9 cellular contexts compared by ENCODE assay signal in genomic region chr1:23592209-23592905, GRCh38. TPM values are rescaled to one million over a fixed set of nuclear protein-coding genes. Genes with fewer than 3 reads are reported as not detected.
DNase-seq lines count a peak whose midpoint lies in the region; ATAC-seq and TF ChIP-seq lines count a peak whose summit lies in the region.
"Had no signal": no experiment of that assay in that cellular context is flagged by ENCODE, and none has a peak within 500 bp of the region (broad histone marks: within the 10 kb centered on the region; RNA-seq: fewer than 3 reads in every experiment).

No MANE protein-coding gene starts in this region.

- peak; percentile 32 for DNase-seq in GM03348 (ENCODE audit: low spot score)
- peak; percentile 76 for DNase-seq in NCI-H1105 (lab: John Stamatoyannopoulos, UW)
- no peak for DNase-seq in activated T-helper 2 cell treated with anti-CD3 and anti-CD28 coated beads, Interferon-gamma antibody, Interleukin-2, Interleukin-4, amounts not matched to agents 10 μg/mL and 5 μg/mL and 100 μg/mL, durations not matched to agents 14 hours and 24 hours and 36 hours (ENCODE audit: low spot score)
- DNase-seq in sigmoid colon, result no peak
- DNase-seq in cardiac septum (ENCODE audit: low spot score), result no peak

- H3K4me3 ChIP-seq in sigmoid colon, result no peak overlapping the region
- H3K4me3 ChIP-seq: mucosa of descending colon had no signal

- intact Hi-C loops in activated T-helper 2 cell treated with anti-CD3 and anti-CD28 coated beads, Interferon-gamma antibody, Interleukin-2, Interleukin-4, amounts not matched to agents 10 μg/mL and 5 μg/mL and 100 μg/mL, durations not matched to agents 14 hours and 24 hours and 36 hours (cut with micrococcal nuclease), result loop anchor here (5.0 kb wide), 1 partner anchor 45 kb away; no protein-coding TSS in a partner anchor
- intact Hi-C loops in sigmoid colon (cut with DNase I), result no loop called here
- intact Hi-C loops in cardiac septum (cut with DNase I), result loop anchor here (5.0 kb wide), 1 partner anchor 40 kb away; no protein-coding TSS in a partner anchor

- no peaks in the 10 kb centered on the region for H3K36me3 ChIP-seq in sigmoid colon

- H3K9me3 ChIP-seq in sigmoid colon, result no peaks in the 10 kb centered on the region
- H3K9me3 ChIP-seq: mucosa of descending colon had no signal

- TF ChIP-seq CTCF in nephron (IDR thresholded peaks at IDR 0.05; ENCODE audit: unreplicated experiment in 3 of 3) (no peak), sigmoid colon (IDR thresholded peaks at IDR 0.05) (no peak)

- H3K36me3 Mint-ChIP-seq in activated T-helper 2 cell treated with anti-CD3 and anti-CD28 coated beads, Interferon-gamma antibody, Interleukin-2, Interleukin-4, amounts not matched to agents 10 μg/mL and 5 μg/mL and 100 μg/mL, durations not matched to agents 14 hours and 24 hours and 36 hours (ENCODE audit: low read depth), result no peaks in the 10 kb centered on the region
- H3K36me3 Mint-ChIP-seq in nephron (ENCODE audit: low read depth), result no peaks in the 10 kb centered on the region

- peak overlapping the region; percentile 95 for H3K27ac Mint-ChIP-seq in activated T-helper 2 cell treated with anti-CD3 and anti-CD28 coated beads, Interferon-gamma antibody, Interleukin-2, Interleukin-4, amounts not matched to agents 10 μg/mL and 5 μg/mL and 100 μg/mL, durations not matched to agents 14 hours and 24 hours and 36 hours
- H3K27ac Mint-ChIP-seq in nephron, result peak overlapping the region; percentile 72 to 91 (median 86)

- TF ChIP-seq POLR2A in sigmoid colon (IDR thresholded peaks at IDR 0.05), result no peak

- WGBS in sigmoid colon, 2 donors, result 63 to 84% methylated on average over 4 of the region's 4 CpGs

- H3K9me3 Mint-ChIP-seq in activated T-helper 2 cell treated with anti-CD3 and anti-CD28 coated beads, Interferon-gamma antibody, Interleukin-2, Interleukin-4, amounts not matched to agents 10 μg/mL and 5 μg/mL and 100 μg/mL, durations not matched to agents 14 hours and 24 hours and 36 hours, result no peaks in the 10 kb centered on the region
- no peaks in the 10 kb centered on the region for H3K9me3 Mint-ChIP-seq in nephron

- TF ChIP-seq EP300 in sigmoid colon (IDR thresholded peaks at IDR 0.05), result no peak

- no peaks in the 10 kb centered on the region for H3K4me1 ChIP-seq in sigmoid colon

- H3K4me3 Mint-ChIP-seq in activated T-helper 2 cell treated with anti-CD3 and anti-CD28 coated beads, Interferon-gamma antibody, Interleukin-2, Interleukin-4, amounts not matched to agents 10 μg/mL and 5 μg/mL and 100 μg/mL, durations not matched to agents 14 hours and 24 hours and 36 hours (ENCODE audit: low read depth), result peak overlapping the region; percentile 51
- H3K4me3 Mint-ChIP-seq in nephron, result no peak overlapping the region

- H3K27me3 Mint-ChIP-seq in activated T-helper 2 cell treated with anti-CD3 and anti-CD28 coated beads, Interferon-gamma antibody, Interleukin-2, Interleukin-4, amounts not matched to agents 10 μg/mL and 5 μg/mL and 100 μg/mL, durations not matched to agents 14 hours and 24 hours and 36 hours (ENCODE audit: low read depth), result no peaks in the 10 kb centered on the region
- peaks cover 8% of the 10 kb centered on the region for H3K27me3 Mint-ChIP-seq in nephron (ENCODE audit: low read depth)

- no peaks in the 10 kb centered on the region for H3K27me3 ChIP-seq in sigmoid colon

- ATAC-seq in HG02678 (IDR thresholded peaks at IDR 0.05; ENCODE audit: unreplicated experiment), result no peak
- no peak for ATAC-seq in GM19463 (IDR thresholded peaks at IDR 0.05; ENCODE audit: unreplicated experiment)

- H3K4me1 Mint-ChIP-seq in activated T-helper 2 cell treated with anti-CD3 and anti-CD28 coated beads, Interferon-gamma antibody, Interleukin-2, Interleukin-4, amounts not matched to agents 10 μg/mL and 5 μg/mL and 100 μg/mL, durations not matched to agents 14 hours and 24 hours and 36 hours (ENCODE audit: low read depth), result peaks cover 51% of the 10 kb centered on the region
- peaks cover 61% of the 10 kb centered on the region for H3K4me1 Mint-ChIP-seq in nephron

- H3K27ac ChIP-seq in sigmoid colon, result no peak overlapping the region

RNA-seq across cellular contexts. Expression of gene ID3, which starts 33.1 kb away (rescaled TPM):
- 24.7 and 26.9 TPM in 2 replicates for total RNA-seq in activated T-helper 2 cell treated with anti-CD3 and anti-CD28 coated beads, Interferon-gamma antibody, Interleukin-2, Interleukin-4, amounts not matched to agents 10 μg/mL and 5 μg/mL and 100 μg/mL, durations not matched to agents 14 hours and 24 hours and 36 hours
- total RNA-seq in sigmoid colon, result 100 to 1,000 TPM in 2 of 4 donors, 10 to 100 TPM in 2; 72.1 to 144 (median 92.6) TPM
- polyA plus RNA-seq in sigmoid colon, result 100 to 1,000 TPM; 114 to 232 (median 220) TPM
- total RNA-seq in cardiac septum, result 126 TPM

Comparison
In these comparisons a context has a peak if more than half of its experiments do, and no peak if none do; other contexts are left out.
1. DNase-seq: peak in GM03348 (single experiment) and NCI-H1105 (single experiment); none in activated T-helper 2 cell treated with anti-CD3 and anti-CD28 coated beads, Interferon-gamma antibody, Interleukin-2, Interleukin-4, amounts not matched to agents 10 μg/mL and 5 μg/mL and 100 μg/mL, durations not matched to agents 14 hours and 24 hours and 36 hours (single experiment), sigmoid colon (single experiment) and cardiac septum (single experiment).